ENCODE assay signal across 34 cellular contexts in the genomic region with DNA sequence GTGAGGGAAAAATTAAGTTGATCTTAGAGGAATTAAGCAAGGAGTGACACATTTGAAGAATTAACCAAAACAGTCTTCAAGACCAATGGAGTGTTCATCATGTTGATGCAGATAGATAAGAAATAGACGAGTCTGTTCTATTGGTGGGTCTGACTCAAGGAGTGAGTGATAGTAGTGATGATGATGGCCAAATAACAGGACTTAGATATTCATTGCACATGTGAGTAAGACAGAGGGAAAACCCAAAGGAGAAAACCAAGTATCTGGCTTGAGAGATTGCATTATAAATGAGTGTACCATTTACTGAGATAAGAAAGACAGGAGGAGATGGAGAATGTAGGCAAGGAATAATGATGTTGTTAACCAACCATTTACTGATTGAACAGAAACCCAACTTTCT.
"Had no signal": no experiment of that assay in that cellular context is flagged by ENCODE, and none has a peak within 500 bp of the region (broad histone marks: within the 10 kb centered on the region; RNA-seq: fewer than 3 reads in every experiment).

No MANE protein-coding gene starts in this region.

- H3K27me3 ChIP-seq: colonic mucosa, gastroesophageal sphincter, hepatocyte, neural progenitor cell, sigmoid colon, uterus had no signal

- H3K4me1 ChIP-seq: colonic mucosa, gastroesophageal sphincter, parathyroid adenoma, psoas muscle, sigmoid colon, uterus had no signal

- FAIRE-seq: endometrium, kidney, small intestine had no signal

- H3K27ac Mint-ChIP-seq: activated CD4-positive, alpha-beta memory T cell treated with anti-CD3 and anti-CD28 coated beads for 36 hours; activated T-helper 1 cell treated with anti-CD3 and anti-CD28 coated beads, Interleukin-12 subunit alpha, Interleukin-12 subunit beta, Interleukin-2, Interleukin-4 antibody, amounts not matched to agents 30 ng/mL and 10 ng/mL and 1 ng/mL, durations not matched to agents 14 hours and 24 hours and 36 hours; memory B cell; natural killer cell; neural progenitor cell; stimulated activated memory B cell treated with anti-CD40 and anti-IgM and Interleukin-4, amounts not matched to agents 10 μg/mL and 1 μg/mL and 100 μg/mL, for 72 hours; stimulated activated naive CD8-positive, alpha-beta T cell treated with anti-CD3 and anti-CD28 coated beads, Interleukin-15, amount 100 ng/mL, for 72 hours; T-helper 2 cell treated with Interferon-gamma antibody and Interleukin-4, amounts not matched to agents 5 μg/mL and 100 μg/mL, for 36 hours had no signal

- DNase-seq: activated CD4-positive, alpha-beta memory T cell treated with anti-CD3 and anti-CD28 coated beads for 36 hours; activated CD4-positive, alpha-beta T cell treated with anti-CD3 and anti-CD28 coated beads for 48 hours; activated CD8-positive, alpha-beta memory T cell treated with anti-CD3 and anti-CD28 coated beads, Interleukin-2, amount 50 U/mL, for 4 hours; activated gamma-delta T cell; activated naive CD4-positive, alpha-beta T cell treated with anti-CD3 and anti-CD28 coated beads, Interleukin-2, amount 50 U/mL, for 16 hours; activated T-cell treated with anti-CD3 and anti-CD28 coated beads, Interleukin-2, amount 50 U/mL, for 1 hour; amygdala; cerebellar nuclear complex; colonic mucosa; effector CD8-positive, alpha-beta T cell; erythroblast; kidney; natural killer cell; occipital lobe; psoas muscle; sigmoid colon; stimulated activated CD4-positive, alpha-beta T cell treated with anti-CD3 and anti-CD28 coated beads, Interleukin-1b, Interleukin-23, amount 100 ng/mL, for 48 hours; stimulated activated CD4-positive, alpha-beta T cell treated with anti-CD3 and anti-CD28 coated beads, Interleukin-4, amount 100 ng/mL, for 4 hours; stimulated activated CD8-positive, alpha-beta memory T cell treated with anti-CD3 and anti-CD28 coated beads, Interleukin-4, amount 100 ng/mL, for 48 hours; stimulated activated naive CD8-positive, alpha-beta T cell treated with anti-CD3 and anti-CD28 coated beads, Interleukin-15, amount 100 ng/mL, for 72 hours; substantia nigra; uterus had no signal

- H3K4me3 Mint-ChIP-seq: activated CD4-positive, alpha-beta memory T cell treated with anti-CD3 and anti-CD28 coated beads for 36 hours; activated T-helper 1 cell treated with anti-CD3 and anti-CD28 coated beads, Interleukin-12 subunit alpha, Interleukin-12 subunit beta, Interleukin-2, Interleukin-4 antibody, amounts not matched to agents 30 ng/mL and 10 ng/mL and 1 ng/mL, durations not matched to agents 14 hours and 24 hours and 36 hours; memory B cell; natural killer cell; neural progenitor cell; stimulated activated memory B cell treated with anti-CD40 and anti-IgM and Interleukin-4, amounts not matched to agents 10 μg/mL and 1 μg/mL and 100 μg/mL, for 72 hours; stimulated activated naive CD8-positive, alpha-beta T cell treated with anti-CD3 and anti-CD28 coated beads, Interleukin-15, amount 100 ng/mL, for 72 hours; T-helper 2 cell treated with Interferon-gamma antibody and Interleukin-4, amounts not matched to agents 5 μg/mL and 100 μg/mL, for 36 hours; type B pancreatic cell had no signal

- H3K4me2 ChIP-seq: hepatocyte, neural progenitor cell had no signal

- H3K27me3 Mint-ChIP-seq: activated CD4-positive, alpha-beta memory T cell treated with anti-CD3 and anti-CD28 coated beads for 36 hours; memory B cell; stimulated activated memory B cell treated with anti-CD40 and anti-IgM and Interleukin-4, amounts not matched to agents 10 μg/mL and 1 μg/mL and 100 μg/mL, for 72 hours; stimulated activated naive CD8-positive, alpha-beta T cell treated with anti-CD3 and anti-CD28 coated beads, Interleukin-15, amount 100 ng/mL, for 72 hours; type B pancreatic cell had no signal

- H3K9me3 ChIP-seq: colonic mucosa, gastroesophageal sphincter, psoas muscle, sigmoid colon, uterus had no signal

- H2AFZ ChIP-seq: hepatocyte, neural progenitor cell, parathyroid adenoma had no signal

- H3K36me3 Mint-ChIP-seq: activated CD4-positive, alpha-beta memory T cell treated with anti-CD3 and anti-CD28 coated beads for 36 hours; memory B cell; stimulated activated memory B cell treated with anti-CD40 and anti-IgM and Interleukin-4, amounts not matched to agents 10 μg/mL and 1 μg/mL and 100 μg/mL, for 72 hours had no signal

- H3K36me3 ChIP-seq: colonic mucosa, gastroesophageal sphincter, neural progenitor cell, sigmoid colon, uterus had no signal

- H3K79me2 ChIP-seq: hepatocyte, parathyroid adenoma had no signal

- H3K4me1 Mint-ChIP-seq: memory B cell; natural killer cell; stimulated activated memory B cell treated with anti-CD40 and anti-IgM and Interleukin-4, amounts not matched to agents 10 μg/mL and 1 μg/mL and 100 μg/mL, for 72 hours; stimulated activated naive CD8-positive, alpha-beta T cell treated with anti-CD3 and anti-CD28 coated beads, Interleukin-15, amount 100 ng/mL, for 72 hours had no signal

- ATAC-seq: activated CD4-positive, CD25-positive, alpha-beta regulatory T cell treated with anti-CD3 and anti-CD28 coated beads, Interleukin-2, amount 50 U/mL, for 24 hours; gastroesophageal sphincter; natural killer cell; psoas muscle; stimulated activated memory B cell treated with anti-CD40 and anti-IgM and Interleukin-4, amounts not matched to agents 10 μg/mL and 1 μg/mL and 100 μg/mL, for 72 hours; stimulated activated naive CD8-positive, alpha-beta T cell treated with anti-CD3 and anti-CD28 coated beads, Interleukin-15, amount 100 ng/mL, for 72 hours had no signal

- H3K4me3 ChIP-seq: colonic mucosa, gastroesophageal sphincter, hepatocyte, neural progenitor cell, psoas muscle, sigmoid colon, uterus had no signal

- H3K27ac ChIP-seq: colonic mucosa, gastroesophageal sphincter, neural progenitor cell, parathyroid adenoma, psoas muscle, sigmoid colon, uterus had no signal

- H3K9me3 Mint-ChIP-seq: neural progenitor cell had no signal
